Comparison of ENCODE assay signal across 10 cellular contexts in genomic region chr7:20894806-20895205, GRCh38.
"Had no signal": no experiment of that assay in that cellular context is flagged by ENCODE, and none has a peak within 500 bp of the region (broad histone marks: within the 10 kb centered on the region; RNA-seq: fewer than 3 reads in every experiment).

No MANE protein-coding gene starts in this region.

- H3K9me3 ChIP-seq: left lung, neutrophil had no signal

- H3K4me1 ChIP-seq: left lung, parathyroid adenoma had no signal

- H3K27ac Mint-ChIP-seq: natural killer cell; stimulated activated memory B cell treated with anti-CD40 and anti-IgM and Interleukin-4, amounts not matched to agents 10 μg/mL and 1 μg/mL and 100 μg/mL, for 72 hours had no signal

- H3K79me2 ChIP-seq: hepatocyte, parathyroid adenoma had no signal

- H3K4me3 Mint-ChIP-seq: natural killer cell; stimulated activated memory B cell treated with anti-CD40 and anti-IgM and Interleukin-4, amounts not matched to agents 10 μg/mL and 1 μg/mL and 100 μg/mL, for 72 hours had no signal

- H3K9ac ChIP-seq: parathyroid adenoma had no signal

- H3K4me2 ChIP-seq: hepatocyte had no signal

- H3K4me3 ChIP-seq: hepatocyte, left lung had no signal

- H3K36me3 Mint-ChIP-seq: natural killer cell; stimulated activated memory B cell treated with anti-CD40 and anti-IgM and Interleukin-4, amounts not matched to agents 10 μg/mL and 1 μg/mL and 100 μg/mL, for 72 hours had no signal

- H3K27ac ChIP-seq: hepatocyte, left lung, neutrophil, parathyroid adenoma, VCaP had no signal

- H3K4me1 Mint-ChIP-seq: natural killer cell; stimulated activated memory B cell treated with anti-CD40 and anti-IgM and Interleukin-4, amounts not matched to agents 10 μg/mL and 1 μg/mL and 100 μg/mL, for 72 hours had no signal

- H3K27me3 ChIP-seq: hepatocyte, left lung, neutrophil had no signal

- DNase-seq: activated CD4-positive, alpha-beta T cell treated with anti-CD3 and anti-CD28 coated beads, Interleukin-2, amount 50 U/mL, for 48 hours; activated naive CD4-positive, alpha-beta T cell treated with anti-CD3 and anti-CD28 coated beads, Interleukin-2, amount 50 U/mL, for 16 hours; kidney; left lung; natural killer cell had no signal

- H2AFZ ChIP-seq: hepatocyte, parathyroid adenoma had no signal

- H3K27me3 Mint-ChIP-seq: stimulated activated memory B cell treated with anti-CD40 and anti-IgM and Interleukin-4, amounts not matched to agents 10 μg/mL and 1 μg/mL and 100 μg/mL, for 72 hours had no signal

- H3K36me3 ChIP-seq: left lung, neutrophil had no signal
